In the genomic region with DNA sequence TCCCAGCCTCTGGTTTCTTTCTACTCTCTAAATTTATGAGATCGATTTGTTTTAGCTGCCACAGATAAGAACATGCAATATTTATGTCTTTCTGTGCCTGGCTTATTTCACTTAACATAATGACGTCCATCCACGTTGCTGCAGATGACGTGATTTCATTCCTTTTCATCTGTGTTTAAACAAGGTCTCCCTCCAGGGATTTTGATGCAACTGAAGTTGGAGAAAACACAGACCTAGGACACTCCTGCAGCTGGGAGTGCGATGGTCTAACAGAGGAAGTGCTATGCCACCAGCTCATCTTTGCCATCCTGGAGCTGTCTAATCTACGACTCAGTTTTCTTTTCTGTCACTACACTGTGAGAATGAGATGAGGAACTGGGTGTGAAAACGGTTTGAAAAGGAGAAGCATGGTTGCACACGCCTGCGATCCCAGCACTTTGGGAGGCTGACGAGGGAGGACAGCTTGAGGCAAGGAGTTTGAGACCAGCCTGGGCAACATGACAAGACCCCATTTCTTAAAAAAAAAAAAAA, we compare ENCODE assay signal across 8 cellular contexts. TPM values are rescaled to one million over a fixed set of nuclear protein-coding genes. Genes with fewer than 3 reads are reported as not detected.
DNase-seq lines count a peak whose midpoint lies in the region; ATAC-seq and TF ChIP-seq lines count a peak whose summit lies in the region.

No MANE protein-coding gene starts in this region.

- ATAC-seq in HG03045 (IDR thresholded peaks at IDR 0.05; ENCODE audit: unreplicated experiment) = no peak

- POLR2A ChIA-PET in activated CD4-positive, alpha-beta memory T cell treated with anti-CD3 and anti-CD28 coated beads, Interleukin-2, amount 10 ng/mL, durations not matched to agents 7 days and 5 days (lab: Charles Lee) = interaction anchor here (0.8 to 3.5 kb wide), 7 partner anchors 23 to 368 kb away, joined by 3 to 26 read pairs (median 5); partner anchors contain the start of genes RABGEF1 and SBDS

- TF ChIP-seq CTCF in AG10803 (conservative IDR thresholded peaks at IDR 0.05; ENCODE audit: low read length) (no peak), mesothelial cell of epicardium (IDR thresholded peaks at IDR 0.05; ENCODE audit: unreplicated experiment) (no peak)

- peaks cover 38% of the 10 kb centered on the region for H3K4me1 Mint-ChIP-seq in activated CD4-positive, alpha-beta memory T cell treated with anti-CD3 and anti-CD28 coated beads, Interleukin-2, amount 10 ng/mL, durations not matched to agents 7 days and 5 days
- peaks cover 13% of the 10 kb centered on the region for H3K4me1 Mint-ChIP-seq in mesothelial cell of epicardium

- CTCF ChIA-PET in activated CD4-positive, alpha-beta memory T cell treated with anti-CD3 and anti-CD28 coated beads, Interleukin-2, amount 10 ng/mL, durations not matched to agents 7 days and 5 days (lab: Charles Lee) = interaction anchor here (0.7 to 2.0 kb wide), 3 partner anchors 69 to 505 kb away, joined by 3 to 6 read pairs (median 3); no protein-coding TSS in a partner anchor

- peak overlapping the region; percentile 61 for H3K4me3 Mint-ChIP-seq in activated CD4-positive, alpha-beta memory T cell treated with anti-CD3 and anti-CD28 coated beads, Interleukin-2, amount 10 ng/mL, durations not matched to agents 7 days and 5 days
- H3K4me3 Mint-ChIP-seq in mesothelial cell of epicardium = peak overlapping the region; percentile 56

- H3K9me3 Mint-ChIP-seq in activated CD4-positive, alpha-beta memory T cell treated with anti-CD3 and anti-CD28 coated beads, Interleukin-2, amount 10 ng/mL, durations not matched to agents 7 days and 5 days = no peaks in the 10 kb centered on the region
- no peaks in the 10 kb centered on the region for H3K9me3 Mint-ChIP-seq in mesothelial cell of epicardium

- no peaks in the 10 kb centered on the region for H3K27me3 Mint-ChIP-seq in activated CD4-positive, alpha-beta memory T cell treated with anti-CD3 and anti-CD28 coated beads, Interleukin-2, amount 10 ng/mL, durations not matched to agents 7 days and 5 days
- peaks cover 19% of the 10 kb centered on the region for H3K27me3 Mint-ChIP-seq in mesothelial cell of epicardium (ENCODE audit: low read depth)

- peak overlapping the region; percentile 22 for H3K27ac Mint-ChIP-seq in activated CD4-positive, alpha-beta memory T cell treated with anti-CD3 and anti-CD28 coated beads, Interleukin-2, amount 10 ng/mL, durations not matched to agents 7 days and 5 days
- peak overlapping the region; percentile 27 for H3K27ac Mint-ChIP-seq in mesothelial cell of epicardium

- peaks cover 11% of the 10 kb centered on the region for H3K36me3 Mint-ChIP-seq in activated CD4-positive, alpha-beta memory T cell treated with anti-CD3 and anti-CD28 coated beads, Interleukin-2, amount 10 ng/mL, durations not matched to agents 7 days and 5 days (ENCODE audit: low read depth)
- H3K36me3 Mint-ChIP-seq in mesothelial cell of epicardium = no peaks in the 10 kb centered on the region

- H3K4me3 ChIP-seq in AG10803 (ENCODE audit: low read length) = peak overlapping the region; percentile 72

- peak; percentile 55 for DNase-seq in AG10803 (ENCODE audit: low read depth)
- DNase-seq in HCEC 1CT = peak; percentile 50
- no peak for DNase-seq in activated CD4-positive, alpha-beta memory T cell treated with anti-CD3 and anti-CD28 coated beads, Interleukin-2, amount 10 ng/mL, durations not matched to agents 7 days and 5 days
- DNase-seq in mesothelial cell of epicardium (ENCODE audit: low spot score in 2 of 2, unreplicated experiment in 2 of 2) = no peak
- DNase-seq in ureter (ENCODE audit: low spot score) = no peak
- no peak for DNase-seq in NCI-H2029 treated with DMSO at 0.1 percent for 48 hours (lab: John Stamatoyannopoulos, UW)
- no peak for DNase-seq in NK-92 treated with Interleukin-12 subunit alpha and Interleukin-12 subunit beta, amount 100 ng/mL, for 24 hours (lab: John Stamatoyannopoulos, UW)

RNA-seq across cellular contexts. Expression of gene KCTD7, which starts 1.5 kb away (rescaled TPM):
- total RNA-seq in activated CD4-positive, alpha-beta memory T cell treated with anti-CD3 and anti-CD28 coated beads, Interleukin-2, amount 10 ng/mL, durations not matched to agents 7 days and 5 days = 10 to 100 TPM; 31.9 to 33.8 TPM
- total RNA-seq in mesothelial cell of epicardium (14.3 to 15.9 TPM (median 15.2 TPM) in 3 replicates), ureter (13.4 TPM)

Comparison
In these comparisons a context has a peak if more than half of its experiments do, and no peak if none do; other contexts are left out.
1. DNase-seq: peak in AG10803 (single experiment) and HCEC 1CT (single experiment); none in activated CD4-positive, alpha-beta memory T cell treated with anti-CD3 and anti-CD28 coated beads, Interleukin-2, amount 10 ng/mL, durations not matched to agents 7 days and 5 days (single experiment), mesothelial cell of epicardium (0 of 2), ureter (single experiment), NCI-H2029 treated with DMSO at 0.1 percent for 48 hours (single experiment) and NK-92 treated with Interleukin-12 subunit alpha and Interleukin-12 subunit beta, amount 100 ng/mL, for 24 hours (single experiment).